Comparison of ENCODE assay signal across 11 cellular contexts in the genomic region with DNA sequence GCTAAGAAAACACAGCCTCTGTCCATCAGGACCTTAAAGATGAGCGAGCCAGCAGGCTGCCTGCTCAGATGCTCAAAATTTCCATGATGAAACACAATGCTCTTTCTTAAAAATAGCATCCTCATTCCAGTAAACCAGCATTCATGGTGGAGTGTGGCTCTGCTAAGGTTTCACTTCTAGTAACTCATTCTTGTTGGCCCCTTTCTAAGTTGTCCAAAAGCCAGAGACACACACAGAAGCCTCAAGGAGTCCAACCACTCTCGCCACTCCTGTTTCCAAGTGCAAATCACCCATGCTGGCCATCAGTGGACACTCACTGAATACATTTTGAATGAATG. TPM values are rescaled to one million over a fixed set of nuclear protein-coding genes. Genes with fewer than 3 reads are reported as not detected.
A peak's percentile ranks its signal among the peaks of the same experiment; 100 is the strongest.
DNase-seq lines count a peak whose midpoint lies in the region; ATAC-seq, FAIRE-seq and TF ChIP-seq lines count a peak whose summit lies in the region.
"Had no signal": no experiment of that assay in that cellular context is flagged by ENCODE, and none has a peak within 500 bp of the region (broad histone marks: within the 10 kb centered on the region; RNA-seq: fewer than 3 reads in every experiment).

No MANE protein-coding gene starts in this region.

- peaks cover 42% of the 10 kb centered on the region for H3K4me1 Mint-ChIP-seq in Caco-2 (ENCODE audit: low read depth, unreplicated experiment)
- peaks cover 10% of the 10 kb centered on the region for H3K4me1 Mint-ChIP-seq in WTC11
- H3K4me1 Mint-ChIP-seq: naive B cell had no signal

- H4K20me1 ChIP-seq in smooth muscle cell (ENCODE audit: low read depth): peaks cover 6% of the 10 kb centered on the region

- H3K4me3 Mint-ChIP-seq in Caco-2 (ENCODE audit: unreplicated experiment) (no peak overlapping the region), WTC11 (no peak overlapping the region)
- H3K4me3 Mint-ChIP-seq: naive B cell had no signal

- no peak overlapping the region for H3K4me3 ChIP-seq in Caco-2 (ENCODE audit: low read depth, low read length)
- H3K4me3 ChIP-seq in gastroesophageal sphincter: peak overlapping the region in 1 of 2 donors; percentile 28
- H3K4me3 ChIP-seq in rectal smooth muscle tissue (ENCODE audit: low read length): peak overlapping the region; percentile 43
- no peak overlapping the region for H3K4me3 ChIP-seq in small intestine (ENCODE audit: low read depth in 1 of 2, low read length in 2 of 2)
- H3K4me3 ChIP-seq in smooth muscle cell: no peak overlapping the region

- CTCF ChIA-PET in Caco-2 (lab: Charles Lee): interaction anchor here (1.2 kb wide), 1 partner anchor 32 kb away, joined by 4 read pairs; no protein-coding TSS in a partner anchor
- CTCF ChIA-PET in WTC11 (lab: Charles Lee): interaction anchor here (0.9 to 1.7 kb wide), 6 partner anchors 16 to 349 kb away, joined by 3 to 11 read pairs (median 4); no protein-coding TSS in a partner anchor

- no peak overlapping the region for H3K4me2 ChIP-seq in smooth muscle cell

- no peak for TF ChIP-seq POLR2A in gastroesophageal sphincter (IDR thresholded peaks at IDR 0.05)

- no peaks in the 10 kb centered on the region for H3K27me3 Mint-ChIP-seq in Caco-2 (ENCODE audit: insufficient read depth, unreplicated experiment)
- H3K27me3 Mint-ChIP-seq in WTC11 (ENCODE audit: low read depth): no peaks in the 10 kb centered on the region

- H3K9me3 Mint-ChIP-seq in Caco-2 (ENCODE audit: unreplicated experiment) (no peaks in the 10 kb centered on the region), WTC11 (no peaks in the 10 kb centered on the region)
- H3K9me3 Mint-ChIP-seq: naive B cell had no signal

- H3K27ac ChIP-seq in gastroesophageal sphincter: peak overlapping the region in 3 of 4 donors; percentile 72 to 84 (median 81)
- peak overlapping the region; percentile 78 for H3K27ac ChIP-seq in rectal smooth muscle tissue (ENCODE audit: low read depth, low read length)
- H3K27ac ChIP-seq in small intestine (ENCODE audit: low read depth in 1 of 2, low read length in 1 of 2): peak overlapping the region in 1 of 2 donors; percentile 85
- H3K27ac ChIP-seq in smooth muscle cell (ENCODE audit: low read depth): no peak overlapping the region

- H3F3A ChIP-seq in smooth muscle cell (ENCODE audit: low read depth): no peaks in the 10 kb centered on the region

- H3K9me3 ChIP-seq in Caco-2 (no peaks in the 10 kb centered on the region), gastroesophageal sphincter (no peaks in the 10 kb centered on the region), small intestine (ENCODE audit: control insufficient read depth, low read depth) (no peaks in the 10 kb centered on the region), smooth muscle cell (replicated peaks; ENCODE audit: low read depth) (no peaks in the 10 kb centered on the region)

- POLR2A ChIA-PET in Caco-2 (lab: Charles Lee): no interaction called here
- POLR2A ChIA-PET in WTC11 (lab: Charles Lee): no interaction called here

- ATAC-seq in WTC11 (no peak), gastroesophageal sphincter (peak; percentile 73)

- H3K36me3 ChIP-seq in Caco-2 (ENCODE audit: control insufficient read depth, insufficient read depth, low read length): no peaks in the 10 kb centered on the region
- no peaks in the 10 kb centered on the region for H3K36me3 ChIP-seq in gastroesophageal sphincter
- no peaks in the 10 kb centered on the region for H3K36me3 ChIP-seq in rectal smooth muscle tissue (ENCODE audit: control insufficient read depth, insufficient read depth, low read length)
- no peaks in the 10 kb centered on the region for H3K36me3 ChIP-seq in small intestine (ENCODE audit: control insufficient read depth in 2 of 2, insufficient read depth in 2 of 2, low read length in 2 of 2)
- no peaks in the 10 kb centered on the region for H3K36me3 ChIP-seq in smooth muscle cell (ENCODE audit: low read depth)

- H2AFZ ChIP-seq in smooth muscle cell (ENCODE audit: low read depth): no peak overlapping the region

- TF ChIP-seq EP300 in gastroesophageal sphincter (IDR thresholded peaks at IDR 0.05): no peak

- H3K9ac ChIP-seq in rectal smooth muscle tissue (ENCODE audit: low read length) (no peak overlapping the region), smooth muscle cell (ENCODE audit: low read depth) (no peak overlapping the region)

- H3K4me1 ChIP-seq in Caco-2: peaks cover 20% of the 10 kb centered on the region
- H3K4me1 ChIP-seq in gastroesophageal sphincter: peaks cover 5 to 42% (median 13%) of the 10 kb centered on the region in 3 donors
- H3K4me1 ChIP-seq in rectal smooth muscle tissue (ENCODE audit: control insufficient read depth, insufficient read depth, low read length): peaks cover 2% of the 10 kb centered on the region
- H3K4me1 ChIP-seq in small intestine (ENCODE audit: control insufficient read depth in 2 of 2, insufficient read depth in 1 of 2, low read depth in 1 of 2, low read length in 1 of 2): peaks cover 2 to 4% of the 10 kb centered on the region in 2 donors
- no peaks in the 10 kb centered on the region for H3K4me1 ChIP-seq in smooth muscle cell (ENCODE audit: low read depth)

- DNase-seq in Caco-2 (no peak), WTC11 (ENCODE audit: low spot score) (no peak), small intestine (no peak), smooth muscle cell (lab: John Stamatoyannopoulos, UW; ENCODE audit: unreplicated experiment) (no peak), RPMI8226 (no peak)
- no peak for DNase-seq in stimulated activated CD4-positive, alpha-beta T cell treated with anti-CD3 and anti-CD28 coated beads, Interleukin-15, amount 100 ng/mL, for 24 hours
- DNase-seq: DMS79 treated with DMSO at 0.1 percent for 48 hours, erythroblast, naive B cell had no signal

- WGBS in gastroesophageal sphincter (ENCODE audit: low coverage in 1 of 2), 2 donors: 26 to 40% methylated on average over 1 to 2 of the region's 2 CpGs
- WGBS in small intestine, 3 donors: 61 to 92% (median 64%) methylated on average over 2 of the region's 2 CpGs
- WGBS in smooth muscle cell (ENCODE audit: low lambda C conversion rate): 49% methylated on average over 2 of the region's 2 CpGs

- H3K27me3 ChIP-seq in Caco-2 (replicated peaks; ENCODE audit: control insufficient read depth, insufficient read depth, low read length): no peaks in the 10 kb centered on the region
- no peaks in the 10 kb centered on the region for H3K27me3 ChIP-seq in gastroesophageal sphincter
- no peaks in the 10 kb centered on the region for H3K27me3 ChIP-seq in rectal smooth muscle tissue (ENCODE audit: control insufficient read depth, insufficient read depth, low read length)
- H3K27me3 ChIP-seq in small intestine (ENCODE audit: control insufficient read depth in 2 of 2, insufficient read depth in 2 of 2, low read length in 2 of 2): no peaks in the 10 kb centered on the region
- H3K27me3 ChIP-seq in smooth muscle cell (ENCODE audit: low read depth): no peaks in the 10 kb centered on the region

- H3K27ac Mint-ChIP-seq in Caco-2 (ENCODE audit: unreplicated experiment) (peak overlapping the region; percentile 62), WTC11 (peak overlapping the region; percentile 83; the same call in 1 of the 2 replicates)
- H3K27ac Mint-ChIP-seq: naive B cell had no signal

- H3K36me3 Mint-ChIP-seq in Caco-2 (ENCODE audit: insufficient read depth, unreplicated experiment) (peaks cover 15% of the 10 kb centered on the region), WTC11 (no peaks in the 10 kb centered on the region)
- H3K36me3 Mint-ChIP-seq: naive B cell had no signal

- TF ChIP-seq CTCF in Caco-2 (IDR thresholded peaks at IDR 0.05; ENCODE audit: insufficient read depth in 1 of 2, low read depth in 1 of 2, low read length in 1 of 2, severe bottlenecking in 1 of 2, unreplicated experiment in 1 of 2): no peak
- no peak for TF ChIP-seq CTCF in WTC11 (IDR thresholded peaks at IDR 0.05)
- TF ChIP-seq CTCF in gastroesophageal sphincter (IDR thresholded peaks at IDR 0.05): no peak
- TF ChIP-seq CTCF in smooth muscle cell (IDR thresholded peaks at IDR 0.05; ENCODE audit: borderline replicate concordance, insufficient read depth, poor library complexity, severe bottlenecking): no peak

- no peaks in the 10 kb centered on the region for H3K79me2 ChIP-seq in smooth muscle cell (ENCODE audit: low read depth)

- no TSS peak for BruUV-seq in Caco-2 (replicated peaks; lab: Mats Ljungman, UMichigan)

- intact Hi-C loops in Caco-2 (cut with micrococcal nuclease; ENCODE audit: unreplicated experiment): no loop called here

- FAIRE-seq in small intestine (lab: Jason Lieb, UNC): no peak

TF ChIP-seq in WTC11, 78 proteins besides CTCF, POLR2A, EP300 and RAD21 (continues in another document):
- TF ChIP-seq, protein P1, sequence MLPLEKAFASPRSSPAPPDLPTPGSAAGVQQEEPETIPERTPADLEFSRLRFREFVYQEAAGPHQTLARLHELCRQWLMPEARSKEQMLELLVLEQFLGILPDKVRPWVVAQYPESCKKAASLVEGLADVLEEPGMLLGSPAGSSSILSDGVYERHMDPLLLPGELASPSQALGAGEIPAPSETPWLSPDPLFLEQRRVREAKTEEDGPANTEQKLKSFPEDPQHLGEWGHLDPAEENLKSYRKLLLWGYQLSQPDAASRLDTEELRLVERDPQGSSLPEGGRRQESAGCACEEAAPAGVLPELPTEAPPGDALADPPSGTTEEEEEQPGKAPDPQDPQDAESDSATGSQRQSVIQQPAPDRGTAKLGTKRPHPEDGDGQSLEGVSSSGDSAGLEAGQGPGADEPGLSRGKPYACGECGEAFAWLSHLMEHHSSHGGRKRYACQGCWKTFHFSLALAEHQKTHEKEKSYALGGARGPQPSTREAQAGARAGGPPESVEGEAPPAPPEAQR (CRISPR knock-in tag; IDR thresholded peaks at IDR 0.05): no peak
- no peak for TF ChIP-seq ZNF671 (CRISPR knock-in tag; IDR thresholded peaks at IDR 0.05)
- no peak for TF ChIP-seq ZNF416 (CRISPR knock-in tag; IDR thresholded peaks at IDR 0.05)
- TF ChIP-seq ATF1 (CRISPR knock-in tag; IDR thresholded peaks at IDR 0.05): no peak
- no peak for TF ChIP-seq NFE2L1 (CRISPR knock-in tag; IDR thresholded peaks at IDR 0.05)
- TF ChIP-seq MLX (CRISPR knock-in tag; IDR thresholded peaks at IDR 0.05): no peak

RNA-seq across cellular contexts. Expression of gene ATP9A, which starts 35.8 kb away (rescaled TPM):
- total RNA-seq in Caco-2 (2022) (102 and 104 TPM in 2 replicates), WTC11 (2021) (5.0 to 5.4 TPM (median 5.0 TPM) in 3 replicates), gastroesophageal sphincter (10 to 100 TPM; 49.3 to 80.2 (median 57.7) TPM), smooth muscle cell (8.0 and 11.2 TPM in 2 replicates)
- polyA plus RNA-seq in small intestine (10 to 100 TPM in 1 of 3 donors, 1 to 10 TPM in 2; 4.1 to 15.3 (median 5.6) TPM), smooth muscle cell (3.4 and 5.8 TPM in 2 replicates)
